In the genomic region with DNA sequence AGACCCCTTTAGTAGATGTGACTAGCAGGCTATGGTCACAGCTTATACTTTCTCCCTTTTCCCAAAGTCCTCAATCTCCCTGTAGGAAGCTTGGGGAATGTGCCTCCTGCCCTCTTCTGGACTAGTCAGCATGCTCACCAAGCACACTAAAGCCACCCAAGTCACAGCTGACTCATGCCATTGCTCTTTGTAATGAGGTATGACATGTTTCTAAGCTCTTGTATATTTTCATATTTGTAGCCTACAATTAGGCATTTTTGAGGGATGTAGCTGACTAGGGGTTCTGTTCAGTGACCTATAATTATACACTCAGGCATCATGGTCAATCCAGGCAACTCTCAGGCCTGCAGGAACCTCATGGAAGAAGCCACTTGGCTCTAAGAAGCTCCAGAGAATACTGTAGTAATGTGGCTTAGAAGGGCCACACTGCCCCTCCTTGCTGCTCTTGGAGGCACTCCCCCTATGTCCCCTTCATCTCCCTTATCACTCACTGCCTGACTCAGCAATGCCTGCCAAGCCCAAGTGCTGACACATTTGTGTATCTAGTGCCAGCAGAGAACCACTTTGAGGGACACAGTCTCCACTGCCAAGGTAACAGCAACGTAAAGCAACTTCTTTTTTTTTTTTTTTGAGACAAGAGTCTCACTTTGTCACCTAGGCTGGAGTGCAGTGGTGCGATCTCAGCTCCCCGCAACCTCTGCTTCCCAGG, we compare ENCODE assay signal across 8 cellular contexts.
A peak's percentile ranks its signal among the peaks of the same experiment; 100 is the strongest.
DNase-seq lines count a peak whose midpoint lies in the region; ATAC-seq, FAIRE-seq and TF ChIP-seq lines count a peak whose summit lies in the region.
"Had no signal": no experiment of that assay in that cellular context is flagged by ENCODE, and none has a peak within 500 bp of the region (broad histone marks: within the 10 kb centered on the region; RNA-seq: fewer than 3 reads in every experiment).

No MANE protein-coding gene starts in this region.

- TF ChIP-seq CTCF in astrocyte of the spinal cord (IDR thresholded peaks at IDR 0.05; ENCODE audit: low read depth, low read length) = peak; percentile 37
- TF ChIP-seq CTCF in thyroid gland (IDR thresholded peaks at IDR 0.05) = peak in 2 of 6 experiments; percentile 19 to 27

- no peaks in the 10 kb centered on the region for H3K9me3 ChIP-seq in thyroid gland

- H3K4me3 ChIP-seq in astrocyte of the spinal cord (ENCODE audit: low read depth, low read length) = no peak overlapping the region
- no peak overlapping the region for H3K4me3 ChIP-seq in thyroid gland (replicated peaks in 1 of 3)

- no peak for FAIRE-seq in frontal cortex (lab: Jason Lieb, UNC)

- 45 to 73% methylated on average over 3 of the region's 3 CpGs for WGBS in thyroid gland, 2 donors

- TF ChIP-seq POLR2A in thyroid gland (IDR thresholded peaks at IDR 0.05) = no peak

- in situ Hi-C loops in astrocyte of the spinal cord (cut with HindIII; ENCODE audit: low sequenced_read_pairs) = no loop called here

- DNase-seq in HUDEP-2 (lab: John Stamatoyannopoulos, UW; ENCODE audit: unreplicated experiment in 76 of 76) (peak in 71 of 76 experiments; percentile 2 to 93 (median 61)), astrocyte of the spinal cord (ENCODE audit: low read depth, low spot score) (peak; percentile 69), islet precursor cell (peak; percentile 66), thyroid gland (peak; percentile 64 to 72), frontal cortex (ENCODE audit: low spot score in 2 of 2) (no peak), T1000 (lab: John Stamatoyannopoulos, UW) (no peak)
- DNase-seq: T-helper 9 cell had no signal

- H3K27ac ChIP-seq in thyroid gland = peak overlapping the region in 1 of 3 donors; percentile 25

- intact Hi-C loops in thyroid gland (cut with DNase I) = no loop called here

- peaks cover 13 to 32% of the 10 kb centered on the region in 2 donors for H3K4me1 ChIP-seq in thyroid gland

- ATAC-seq in HG03039 (IDR thresholded peaks at IDR 0.05; ENCODE audit: unreplicated experiment) = no peak

- H3K36me3 ChIP-seq in thyroid gland = no peaks in the 10 kb centered on the region

- H3K27me3 ChIP-seq in thyroid gland = no peaks in the 10 kb centered on the region

Comparison
In these comparisons a context has a peak if more than half of its experiments do, and no peak if none do; other contexts are left out.
1. DNase-seq: peak in HUDEP-2 (71 of 76), astrocyte of the spinal cord (single experiment), islet precursor cell (single experiment) and thyroid gland (2 of 2); none in frontal cortex (0 of 2) and T1000 (single experiment).